Comparison of ENCODE assay signal across 20 cellular contexts in the genomic region with DNA sequence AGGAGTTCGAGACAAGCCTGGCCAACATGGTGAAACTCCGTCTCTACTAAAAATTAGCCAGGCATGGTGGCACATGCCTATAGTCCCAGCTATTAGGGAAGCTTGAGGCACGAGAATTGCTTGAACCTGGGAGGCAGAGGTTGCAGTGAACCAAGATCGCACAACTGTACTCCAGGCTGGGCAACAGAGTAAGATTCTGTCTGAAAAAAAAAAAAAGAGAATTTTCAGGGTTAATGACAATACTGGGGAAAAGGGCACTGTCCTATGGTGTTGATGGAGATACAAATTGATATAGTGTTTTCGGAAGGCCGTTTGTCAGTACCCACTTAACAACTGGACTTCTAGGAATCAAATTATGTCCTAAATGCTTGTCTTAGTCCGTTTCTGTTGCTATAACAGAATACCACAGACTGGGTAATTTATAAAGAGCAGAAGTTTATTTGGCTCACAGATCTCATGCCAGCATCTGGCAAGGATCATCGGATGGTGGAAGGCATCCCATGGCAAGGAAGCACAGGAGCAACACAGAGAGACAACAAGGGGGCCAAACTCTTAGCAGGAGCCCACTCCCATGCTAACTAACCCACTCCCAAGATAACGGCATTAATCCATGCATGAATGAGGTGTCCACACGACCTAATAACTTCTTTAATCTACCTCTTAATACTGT.
"Had no signal": no experiment of that assay in that cellular context is flagged by ENCODE, and none has a peak within 500 bp of the region (broad histone marks: within the 10 kb centered on the region; RNA-seq: fewer than 3 reads in every experiment).

No MANE protein-coding gene starts in this region.

- H3K4me1 Mint-ChIP-seq: activated naive CD4-positive, alpha-beta T cell treated with anti-CD3 and anti-CD28 coated beads, Interleukin-2, amount 50 U/mL, for 24 hours had no signal

- H3K36me3 Mint-ChIP-seq: activated naive CD4-positive, alpha-beta T cell treated with anti-CD3 and anti-CD28 coated beads, Interleukin-2, amount 50 U/mL, for 24 hours had no signal

- H3K27ac Mint-ChIP-seq: activated naive CD4-positive, alpha-beta T cell treated with anti-CD3 and anti-CD28 coated beads, Interleukin-2, amount 50 U/mL, for 24 hours; activated T-helper 2 cell treated with anti-CD3 and anti-CD28 coated beads, Interferon-gamma antibody, Interleukin-2, Interleukin-4, amounts not matched to agents 10 μg/mL and 5 μg/mL and 100 μg/mL, durations not matched to agents 14 hours and 24 hours and 36 hours had no signal

- H3K9me3 Mint-ChIP-seq: activated naive CD4-positive, alpha-beta T cell treated with anti-CD3 and anti-CD28 coated beads, Interleukin-2, amount 50 U/mL, for 24 hours; activated T-helper 2 cell treated with anti-CD3 and anti-CD28 coated beads, Interferon-gamma antibody, Interleukin-2, Interleukin-4, amounts not matched to agents 10 μg/mL and 5 μg/mL and 100 μg/mL, durations not matched to agents 14 hours and 24 hours and 36 hours had no signal

- DNase-seq: activated CD4-positive, alpha-beta T cell treated with anti-CD3 and anti-CD28 coated beads for 4 hours; activated CD4-positive, alpha-beta T cell treated with anti-CD3 and anti-CD28 coated beads, Interleukin-2, amount 50 U/mL, for 4 hours; activated CD8-positive, alpha-beta memory T cell treated with anti-CD3 and anti-CD28 coated beads for 24 hours; activated T-cell treated with anti-CD3 and anti-CD28 coated beads, Interleukin-2, amount 50 U/mL, for 48 hours; brain microvascular endothelial cell; IMR-90; KG1; NCI-H1105; NCI-H1436; NCI-H1694 treated with DMSO at 0.1 percent for 48 hours; NCI-H2029 treated with DMSO at 0.1 percent for 48 hours; NCI-H2227 treated with DMSO at 0.1 percent for 48 hours; NCI-H446 treated with DMSO at 0.1 percent for 48 hours; NCI-H524 treated with DMSO at 0.1 percent for 48 hours; PC-9; SIG-M5; T-helper 1 cell; WERI-Rb-1 had no signal

- H3K4me3 Mint-ChIP-seq: activated naive CD4-positive, alpha-beta T cell treated with anti-CD3 and anti-CD28 coated beads, Interleukin-2, amount 50 U/mL, for 24 hours had no signal
